In genomic region chr20:56417911-56418310, GRCh38 we compare ENCODE assay signal across 12 cellular contexts. TPM values are rescaled to one million over a fixed set of nuclear protein-coding genes. Genes with fewer than 3 reads are reported as not detected.
DNase-seq lines count a peak whose midpoint lies in the region; ATAC-seq and TF ChIP-seq lines count a peak whose summit lies in the region.
"Had no signal": no experiment of that assay in that cellular context is flagged by ENCODE, and none has a peak within 500 bp of the region (broad histone marks: within the 10 kb centered on the region; RNA-seq: fewer than 3 reads in every experiment).

No MANE protein-coding gene starts in this region.

- H3K27ac Mint-ChIP-seq in activated naive CD8-positive, alpha-beta T cell, result peak overlapping the region; percentile 99

- no peaks in the 10 kb centered on the region for H3K27me3 ChIP-seq in heart left ventricle
- no peaks in the 10 kb centered on the region for H3K27me3 ChIP-seq in transverse colon
- no peaks in the 10 kb centered on the region for H3K27me3 ChIP-seq in tibial artery
- H3K27me3 ChIP-seq: BLaER1, gastrocnemius medialis had no signal

- peak overlapping the region; percentile 86 for H3K4me3 Mint-ChIP-seq in activated naive CD8-positive, alpha-beta T cell

- DNase-seq in heart left ventricle, result no peak
- no peak for DNase-seq in Right ventricle myocardium inferior (ENCODE audit: missing footprints)
- peak; percentile 71 for DNase-seq in iris pigment epithelial cell (ENCODE audit: low read depth)
- DNase-seq in transverse colon, result no peak
- DNase-seq in tibial artery, result no peak
- DNase-seq in iPS-NIHi11 (ENCODE audit: low spot score), result no peak
- DNase-seq: activated CD8-positive, alpha-beta memory T cell treated with anti-CD3 and anti-CD28 coated beads, Interleukin-2, amount 50 U/mL, for 48 hours; gastrocnemius medialis; NCI-H1092 had no signal

- peaks cover 8% of the 10 kb centered on the region for H3K36me3 Mint-ChIP-seq in activated naive CD8-positive, alpha-beta T cell

- TF ChIP-seq POLR2A in heart left ventricle (IDR thresholded peaks at IDR 0.05), result no peak
- TF ChIP-seq POLR2A in transverse colon (IDR thresholded peaks at IDR 0.05), result no peak

- TF ChIP-seq CTCF in heart left ventricle (IDR thresholded peaks at IDR 0.05) (no peak), transverse colon (IDR thresholded peaks at IDR 0.05) (no peak), tibial artery (IDR thresholded peaks at IDR 0.05) (no peak)

- WGBS in heart left ventricle, 4 donors, result 82 to 90% (median 87%) methylated on average over 4 of the region's 4 CpGs
- 87 to 88% methylated on average over 1 to 4 of the region's 4 CpGs for WGBS in transverse colon (ENCODE audit: low coverage in 1 of 2), 2 donors

- H3K4me1 ChIP-seq in heart left ventricle, result peaks cover 0 to 94% (median 19%) of the 10 kb centered on the region in 12 donors
- H3K4me1 ChIP-seq in transverse colon, result peaks cover 0 to 4% (median 0%) of the 10 kb centered on the region in 4 donors
- no peaks in the 10 kb centered on the region for H3K4me1 ChIP-seq in tibial artery
- H3K4me1 ChIP-seq: gastrocnemius medialis had no signal

- in situ Hi-C loops in transverse colon (cut with MboI; ENCODE audit: low pct_ligation_motif_present in 1 of 4, low pct_unique_long_range_greater_than_20kb in 1 of 4, low sequenced_read_pairs in 3 of 4), result no loop called here

- no peaks in the 10 kb centered on the region for H3K9me3 ChIP-seq in heart left ventricle
- H3K9me3 ChIP-seq in transverse colon, result no peaks in the 10 kb centered on the region
- no peaks in the 10 kb centered on the region for H3K9me3 ChIP-seq in tibial artery
- H3K9me3 ChIP-seq: BLaER1, gastrocnemius medialis had no signal

- intact Hi-C loops in heart left ventricle (cut with DNase I), result no loop called here
- intact Hi-C loops in Right ventricle myocardium inferior (cut with DNase I), result loop anchor here (1.0 kb wide), 1 partner anchor 10 kb away; no protein-coding TSS in a partner anchor
- intact Hi-C loops in transverse colon (cut with DNase I; ENCODE audit: low total_unique reads), result no loop called here
- intact Hi-C loops in tibial artery (cut with DNase I; ENCODE audit: low total_unique reads), result no loop called here

- no peak for TF ChIP-seq EP300 in transverse colon (IDR thresholded peaks at IDR 0.05; ENCODE audit: low read depth)

- H3K36me3 ChIP-seq in heart left ventricle (no peaks in the 10 kb centered on the region), transverse colon (no peaks in the 10 kb centered on the region), tibial artery (peaks cover 0 to 19% (median 0%) of the 10 kb centered on the region in 3 donors)
- H3K36me3 ChIP-seq: gastrocnemius medialis had no signal

- H3K27ac ChIP-seq in heart left ventricle, result peak overlapping the region; percentile 47 to 92 (median 73)
- H3K27ac ChIP-seq in transverse colon, result peak overlapping the region; percentile 33 to 69 (median 48)
- H3K27ac ChIP-seq in tibial artery, result no peak overlapping the region
- H3K27ac ChIP-seq: BLaER1 had no signal

- H3K9me3 Mint-ChIP-seq in activated naive CD8-positive, alpha-beta T cell (ENCODE audit: low read depth), result no peaks in the 10 kb centered on the region

- ATAC-seq in heart left ventricle (no peak), Right ventricle myocardium inferior (no peak), HG02884 (IDR thresholded peaks at IDR 0.05; ENCODE audit: unreplicated experiment) (no peak)
- ATAC-seq: gastrocnemius medialis had no signal

- H3K4me3 ChIP-seq in heart left ventricle, result no peak overlapping the region
- H3K4me3 ChIP-seq in transverse colon, result no peak overlapping the region
- H3K4me3 ChIP-seq in tibial artery, result no peak overlapping the region
- H3K4me3 ChIP-seq: BLaER1, gastrocnemius medialis had no signal

- H3K4me1 Mint-ChIP-seq in activated naive CD8-positive, alpha-beta T cell (ENCODE audit: low read depth), result peaks cover 90% of the 10 kb centered on the region

- H3K27me3 Mint-ChIP-seq in activated naive CD8-positive, alpha-beta T cell, result no peaks in the 10 kb centered on the region

RNA-seq across cellular contexts. Expression of gene CASS4, which starts 5.9 kb away (rescaled TPM):
- total RNA-seq in heart left ventricle (1 to 10 TPM in 2 of 9 donors, under 1 TPM in 7; 0.07 to 3.8 (median 0.50) TPM), Right ventricle myocardium inferior (0.41 TPM), transverse colon (1 to 10 TPM in 3 of 4 donors, not detected in 1; 1.1 to 1.4 (median 1.1) TPM)
- under 1 TPM; 0.38 to 0.47 TPM for polyA plus RNA-seq in heart left ventricle

RNA-seq across cellular contexts. Expression of gene CSTF1, which starts 25.5 kb away (rescaled TPM):
- total RNA-seq in heart left ventricle (10 to 100 TPM; 16.0 to 27.3 (median 22.0) TPM), Right ventricle myocardium inferior (18.6 TPM), transverse colon (10 to 100 TPM in 2 of 4 donors, 1 to 10 TPM in 2; 5.2 to 21.8 (median 14.2) TPM)
- 10 to 100 TPM in 1 of 2 donors, 1 to 10 TPM in 1; 4.2 to 15.3 TPM for polyA plus RNA-seq in heart left ventricle

RNA-seq across cellular contexts. Expression of gene AURKA, which starts 25.9 kb away (rescaled TPM):
- total RNA-seq in heart left ventricle, result 10 to 100 TPM in 2 of 9 donors, 1 to 10 TPM in 7; 2.4 to 11.0 (median 6.3) TPM
- 10 to 100 TPM in 1 of 2 donors, 1 to 10 TPM in 1; 2.2 to 19.5 TPM for polyA plus RNA-seq in heart left ventricle
- 8.4 TPM for total RNA-seq in Right ventricle myocardium inferior
- 10 to 100 TPM in 1 of 4 donors, 1 to 10 TPM in 2, under 1 TPM in 1; 0.75 to 12.4 (median 4.9) TPM for total RNA-seq in transverse colon

RNA-seq across cellular contexts. Expression of gene RTF2, which starts 50.5 kb away (rescaled TPM):
- total RNA-seq in heart left ventricle, result 100 to 1,000 TPM in 1 of 9 donors, 10 to 100 TPM in 8; 61.9 to 101 (median 86.2) TPM
- 100 to 1,000 TPM in 1 of 2 donors, 10 to 100 TPM in 1; 50.7 to 114 TPM for polyA plus RNA-seq in heart left ventricle
- total RNA-seq in Right ventricle myocardium inferior, result 87.1 TPM
- total RNA-seq in transverse colon, result 100 to 1,000 TPM in 1 of 4 donors, 10 to 100 TPM in 3; 49.5 to 130 (median 50.5) TPM

RNA-seq across cellular contexts. Expression of gene FAM210B, which starts 59.1 kb away (rescaled TPM):
- total RNA-seq in heart left ventricle (10 to 100 TPM; 48.3 to 69.8 (median 57.2) TPM), Right ventricle myocardium inferior (60.3 TPM), transverse colon (10 to 100 TPM; 15.3 to 30.7 (median 25.5) TPM)
- 10 to 100 TPM; 32.6 to 34.2 TPM for polyA plus RNA-seq in heart left ventricle

Comparison
In these comparisons a context has a peak if more than half of its experiments do, and no peak if none do; other contexts are left out.
1. H3K27ac ChIP-seq: peak in heart left ventricle (12 of 12) and transverse colon (4 of 4); none in tibial artery (0 of 2).